Comparison of ENCODE assay signal across 16 cellular contexts in the genomic region with DNA sequence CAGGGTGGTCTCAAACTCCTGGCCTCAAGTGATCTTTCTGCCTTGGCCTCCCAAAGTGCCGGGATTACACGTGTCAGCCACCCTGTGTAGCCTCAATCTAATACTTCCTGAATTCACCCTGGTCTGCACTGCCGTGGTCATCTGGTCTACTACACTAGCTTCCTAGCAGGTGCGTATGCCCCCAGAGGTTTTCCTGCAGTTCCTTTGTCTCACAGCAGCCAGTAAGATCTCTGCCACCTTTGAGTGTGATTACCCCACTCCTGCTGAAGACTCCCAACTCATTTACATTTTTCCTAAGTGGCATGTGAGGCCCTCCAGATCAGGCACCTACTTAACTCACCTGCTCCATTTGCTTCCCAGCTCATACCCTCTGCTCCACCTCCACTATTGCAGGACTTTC. TPM values are rescaled to one million over a fixed set of nuclear protein-coding genes. Genes with fewer than 3 reads are reported as not detected.
DNase-seq lines count a peak whose midpoint lies in the region; ATAC-seq and TF ChIP-seq lines count a peak whose summit lies in the region.
"Had no signal": no experiment of that assay in that cellular context is flagged by ENCODE, and none has a peak within 500 bp of the region (broad histone marks: within the 10 kb centered on the region; RNA-seq: fewer than 3 reads in every experiment).

No MANE protein-coding gene starts in this region.

- POLR2A ChIA-PET in WTC11 (lab: Charles Lee): interaction anchor here (0.7 kb wide), 1 partner anchor 39 kb away, joined by 3 read pairs; no protein-coding TSS in a partner anchor

- H3K4me1 Mint-ChIP-seq in WTC11: peaks cover 20% of the 10 kb centered on the region
- H3K4me1 Mint-ChIP-seq in type B pancreatic cell (ENCODE audit: unreplicated experiment): peaks cover 6% of the 10 kb centered on the region
- H3K4me1 Mint-ChIP-seq in stimulated activated naive B cell treated with anti-CD40 and anti-IgM and Interleukin-4, amounts not matched to agents 10 μg/mL and 1 μg/mL and 100 μg/mL, for 72 hours: peaks cover 7 to 9% of the 10 kb centered on the region in 2 donors

- intact Hi-C loops in left ventricle myocardium inferior (cut with micrococcal nuclease): no loop called here
- intact Hi-C loops in cardiac septum (cut with DNase I): no loop called here

- H3K4me3 Mint-ChIP-seq in WTC11 (no peak overlapping the region), type B pancreatic cell (no peak overlapping the region)
- H3K4me3 Mint-ChIP-seq in stimulated activated naive B cell treated with anti-CD40 and anti-IgM and Interleukin-4, amounts not matched to agents 10 μg/mL and 1 μg/mL and 100 μg/mL, for 72 hours: no peak overlapping the region

- TF ChIP-seq CTCF in left ventricle myocardium inferior (IDR thresholded peaks at IDR 0.05; ENCODE audit: borderline replicate concordance) (no peak), WTC11 (IDR thresholded peaks at IDR 0.05) (no peak), type B pancreatic cell (conservative IDR thresholded peaks at IDR 0.05) (no peak)

- no peaks in the 10 kb centered on the region for H3K27me3 ChIP-seq in left ventricle myocardium inferior (ENCODE audit: low read depth)
- H3K27me3 ChIP-seq: BLaER1 treated with 17β-estradiol and CSF1 and Interleukin-3, amounts not matched to agents 10 nM and 100 nM had no signal

- no peaks in the 10 kb centered on the region for H3K9me3 Mint-ChIP-seq in WTC11
- H3K9me3 Mint-ChIP-seq in type B pancreatic cell: no peaks in the 10 kb centered on the region
- H3K9me3 Mint-ChIP-seq in stimulated activated naive B cell treated with anti-CD40 and anti-IgM and Interleukin-4, amounts not matched to agents 10 μg/mL and 1 μg/mL and 100 μg/mL, for 72 hours: no peaks in the 10 kb centered on the region

- H3K27me3 Mint-ChIP-seq in WTC11 (ENCODE audit: low read depth) (no peaks in the 10 kb centered on the region), type B pancreatic cell (no peaks in the 10 kb centered on the region)
- no peaks in the 10 kb centered on the region for H3K27me3 Mint-ChIP-seq in stimulated activated naive B cell treated with anti-CD40 and anti-IgM and Interleukin-4, amounts not matched to agents 10 μg/mL and 1 μg/mL and 100 μg/mL, for 72 hours

- no peaks in the 10 kb centered on the region for H3K9me3 ChIP-seq in left ventricle myocardium inferior (replicated peaks)
- H3K9me3 ChIP-seq: BLaER1 treated with 17β-estradiol and CSF1 and Interleukin-3, amounts not matched to agents 10 nM and 100 nM had no signal

- H3K4me1 ChIP-seq in left ventricle myocardium inferior: peaks cover 11% of the 10 kb centered on the region

- H3K4me3 ChIP-seq in left ventricle myocardium inferior: no peak overlapping the region
- H3K4me3 ChIP-seq: BLaER1 treated with 17β-estradiol and CSF1 and Interleukin-3, amounts not matched to agents 10 nM and 100 nM had no signal

- CTCF ChIA-PET in WTC11 (lab: Charles Lee): interaction anchor here (0.5 to 3.7 kb wide), 3 partner anchors 11 to 57 kb away, joined by 3 to 14 read pairs (median 3); no protein-coding TSS in a partner anchor

- H3K27ac ChIP-seq in left ventricle myocardium inferior (replicated peaks): peak overlapping the region; percentile 58
- H3K27ac ChIP-seq: 22Rv1; BLaER1 treated with 17β-estradiol and CSF1 and Interleukin-3, amounts not matched to agents 10 nM and 100 nM; HL-60 had no signal

- H3K27ac Mint-ChIP-seq in WTC11 (peak overlapping the region; percentile 89), type B pancreatic cell (peak overlapping the region; percentile 38)
- no peak overlapping the region for H3K27ac Mint-ChIP-seq in stimulated activated naive B cell treated with anti-CD40 and anti-IgM and Interleukin-4, amounts not matched to agents 10 μg/mL and 1 μg/mL and 100 μg/mL, for 72 hours

- H3K36me3 Mint-ChIP-seq in WTC11 (no peaks in the 10 kb centered on the region), type B pancreatic cell (no peaks in the 10 kb centered on the region)
- H3K36me3 Mint-ChIP-seq in stimulated activated naive B cell treated with anti-CD40 and anti-IgM and Interleukin-4, amounts not matched to agents 10 μg/mL and 1 μg/mL and 100 μg/mL, for 72 hours: peaks cover 17 to 20% of the 10 kb centered on the region in 2 donors

- no peaks in the 10 kb centered on the region for H3K36me3 ChIP-seq in left ventricle myocardium inferior

- ATAC-seq in WTC11: peak; percentile 34
- no peak for ATAC-seq in stimulated activated naive B cell treated with anti-CD40 and anti-IgM and Interleukin-4, amounts not matched to agents 10 μg/mL and 1 μg/mL and 100 μg/mL, for 72 hours (replicated peaks)

- peak; percentile 9 for DNase-seq in DMS53 (lab: John Stamatoyannopoulos, UW)
- DNase-seq in DMS53 treated with DMSO at 0.1 percent for 48 hours (lab: John Stamatoyannopoulos, UW; ENCODE audit: unreplicated experiment): no peak
- DNase-seq in left ventricle myocardium inferior: no peak
- DNase-seq in cardiac septum (ENCODE audit: low spot score): no peak
- no peak for DNase-seq in WTC11 (ENCODE audit: low spot score)
- DNase-seq in type B pancreatic cell (ENCODE audit: extremely low spot score, unreplicated experiment): no peak
- no peak for DNase-seq in NCI-H774 (lab: John Stamatoyannopoulos, UW)
- DNase-seq in stimulated activated naive B cell treated with anti-CD40 and anti-IgM and Interleukin-4, amounts not matched to agents 10 μg/mL and 1 μg/mL and 100 μg/mL, for 72 hours: no peak
- DNase-seq: KBM-7, NCI-H1105, NCI-H1930, NCI-H526, SHP77 treated with DMSO at 0.1 percent for 48 hours had no signal

TF ChIP-seq in WTC11, 78 proteins besides CTCF, POLR2A, EP300 and RAD21:
- TF ChIP-seq, protein P1, sequence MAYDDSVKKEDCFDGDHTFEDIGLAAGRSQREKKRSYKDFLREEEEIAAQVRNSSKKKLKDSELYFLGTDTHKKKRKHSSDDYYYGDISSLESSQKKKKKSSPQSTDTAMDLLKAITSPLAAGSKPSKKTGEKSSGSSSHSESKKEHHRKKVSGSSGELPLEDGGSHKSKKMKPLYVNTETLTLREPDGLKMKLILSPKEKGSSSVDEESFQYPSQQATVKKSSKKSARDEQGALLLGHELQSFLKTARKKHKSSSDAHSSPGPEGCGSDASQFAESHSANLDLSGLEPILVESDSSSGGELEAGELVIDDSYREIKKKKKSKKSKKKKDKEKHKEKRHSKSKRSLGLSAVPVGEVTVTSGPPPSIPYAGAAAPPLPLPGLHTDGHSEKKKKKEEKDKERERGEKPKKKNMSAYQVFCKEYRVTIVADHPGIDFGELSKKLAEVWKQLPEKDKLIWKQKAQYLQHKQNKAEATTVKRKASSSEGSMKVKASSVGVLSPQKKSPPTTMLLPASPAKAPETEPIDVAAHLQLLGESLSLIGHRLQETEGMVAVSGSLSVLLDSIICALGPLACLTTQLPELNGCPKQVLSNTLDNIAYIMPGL (CRISPR knock-in tag; IDR thresholded peaks at IDR 0.05): 0 out of 2 replicates have a peak, but pooled peaks have one; percentile 21
- TF ChIP-seq, protein P2, sequence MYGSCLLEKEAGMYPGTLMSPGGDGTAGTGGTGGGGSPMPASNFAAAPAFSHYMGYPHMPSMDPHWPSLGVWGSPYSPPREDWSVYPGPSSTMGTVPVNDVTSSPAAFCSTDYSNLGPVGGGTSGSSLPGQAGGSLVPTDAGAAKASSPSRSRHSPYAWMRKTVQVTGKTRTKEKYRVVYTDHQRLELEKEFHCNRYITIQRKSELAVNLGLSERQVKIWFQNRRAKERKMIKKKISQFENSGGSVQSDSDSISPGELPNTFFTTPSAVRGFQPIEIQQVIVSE (CRISPR knock-in tag; IDR thresholded peaks at IDR 0.05; ENCODE audit: borderline replicate concordance): no peak
- TF ChIP-seq, protein P3, sequence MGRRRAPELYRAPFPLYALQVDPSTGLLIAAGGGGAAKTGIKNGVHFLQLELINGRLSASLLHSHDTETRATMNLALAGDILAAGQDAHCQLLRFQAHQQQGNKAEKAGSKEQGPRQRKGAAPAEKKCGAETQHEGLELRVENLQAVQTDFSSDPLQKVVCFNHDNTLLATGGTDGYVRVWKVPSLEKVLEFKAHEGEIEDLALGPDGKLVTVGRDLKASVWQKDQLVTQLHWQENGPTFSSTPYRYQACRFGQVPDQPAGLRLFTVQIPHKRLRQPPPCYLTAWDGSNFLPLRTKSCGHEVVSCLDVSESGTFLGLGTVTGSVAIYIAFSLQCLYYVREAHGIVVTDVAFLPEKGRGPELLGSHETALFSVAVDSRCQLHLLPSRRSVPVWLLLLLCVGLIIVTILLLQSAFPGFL (CRISPR knock-in tag; IDR thresholded peaks at IDR 0.05; ENCODE audit: borderline replicate concordance): no peak

RNA-seq across cellular contexts. Expression of gene DDX19A, which starts 5.1 kb away (rescaled TPM):
- total RNA-seq in left ventricle myocardium inferior (27.1 TPM), cardiac septum (22.2 TPM), WTC11 (2021) (42.0 to 47.0 TPM (median 43.7 TPM) in 3 replicates), type B pancreatic cell (ENCODE audit: low replicate concordance) (41.4 and 52.7 TPM in 2 replicates)

RNA-seq across cellular contexts. Expression of gene DDX19B, which starts 42.6 kb away (rescaled TPM):
- total RNA-seq in left ventricle myocardium inferior: 13.7 TPM
- total RNA-seq in cardiac septum: 13.7 TPM
- total RNA-seq in WTC11 (2021): 34.3 to 38.4 TPM (median 36.1 TPM) in 3 replicates
- total RNA-seq in type B pancreatic cell (ENCODE audit: low replicate concordance): 27.4 and 32.2 TPM in 2 replicates

RNA-seq across cellular contexts. Expression of gene AARS1, which starts 52.3 kb away (rescaled TPM):
- total RNA-seq in left ventricle myocardium inferior (61.0 TPM), cardiac septum (57.2 TPM), WTC11 (2021) (174 to 214 TPM (median 174 TPM) in 3 replicates), type B pancreatic cell (ENCODE audit: low replicate concordance) (112 and 123 TPM in 2 replicates)
